In genomic region chr1:54543729-54544496, GRCh38 we compare ENCODE assay signal across 11 cellular contexts. TPM values are rescaled to one million over a fixed set of nuclear protein-coding genes. Genes with fewer than 3 reads are reported as not detected.
A peak's percentile ranks its signal among the peaks of the same experiment; 100 is the strongest.
DNase-seq lines count a peak whose midpoint lies in the region; ATAC-seq and TF ChIP-seq lines count a peak whose summit lies in the region.
"Had no signal": no experiment of that assay in that cellular context is flagged by ENCODE, and none has a peak within 500 bp of the region (broad histone marks: within the 10 kb centered on the region; RNA-seq: fewer than 3 reads in every experiment).

No MANE protein-coding gene starts in this region.

- intact Hi-C loops in colonic mucosa (cut with DNase I), result no loop called here

- peak overlapping the region in 3 of 11 experiments; percentile 74 to 83 (median 77); a peak in 5 of 22 replicates for H3K9ac ChIP-seq in BLaER1 treated with 17β-estradiol and CSF1 and Interleukin-3, amounts not matched to agents 10 nM and 100 nM
- no peak overlapping the region for H3K9ac ChIP-seq in Karpas-422 (ENCODE audit: low read length)
- no peak overlapping the region for H3K9ac ChIP-seq in colonic mucosa (ENCODE audit: low read depth in 2 of 2, low read length in 2 of 2)

- peak overlapping the region in 10 of 11 experiments; percentile 92 to 99 (median 96); a peak in 17 of 22 replicates for H3K4me2 ChIP-seq in BLaER1 treated with 17β-estradiol and CSF1 and Interleukin-3, amounts not matched to agents 10 nM and 100 nM
- no peak overlapping the region for H3K4me2 ChIP-seq in Karpas-422 (ENCODE audit: low read depth, low read length, poor library complexity, severe bottlenecking)

- peak overlapping the region in 7 of 11 experiments; percentile 4 to 85 (median 75); a peak in 10 of 22 replicates for H3K27ac ChIP-seq in BLaER1 treated with 17β-estradiol and CSF1 and Interleukin-3, amounts not matched to agents 10 nM and 100 nM
- no peak overlapping the region for H3K27ac ChIP-seq in Karpas-422 (ENCODE audit: low read length)
- H3K27ac ChIP-seq in colonic mucosa, result no peak overlapping the region

- H2AFZ ChIP-seq in Karpas-422 (ENCODE audit: low read length), result no peak overlapping the region

- peak overlapping the region; percentile 46 for H3K27ac Mint-ChIP-seq in activated T-helper 17 cell treated with anti-CD3 and anti-CD28 coated beads, Interleukin-2, amount 50 U/mL, for 72 hours
- no peak overlapping the region for H3K27ac Mint-ChIP-seq in stimulated activated naive B cell treated with anti-CD40 and anti-IgM and Interleukin-4, amounts not matched to agents 10 μg/mL and 1 μg/mL and 100 μg/mL, for 72 hours
- H3K27ac Mint-ChIP-seq: activated naive CD4-positive, alpha-beta T cell treated with anti-CD3 and anti-CD28 coated beads, Interleukin-2, amount 50 U/mL, for 24 hours had no signal

- H3K4me1 ChIP-seq in BLaER1 treated with 17β-estradiol and CSF1 and Interleukin-3, amounts not matched to agents 10 nM and 100 nM, result peaks cover 39 to 85% (median 62%) of the 10 kb centered on the region in 10 experiments
- 0 out of 2 replicates have a peak, but pooled peaks cover 2% of the 10 kb centered on the region for H3K4me1 ChIP-seq in Karpas-422 (ENCODE audit: low read length)
- no peaks in the 10 kb centered on the region for H3K4me1 ChIP-seq in colonic mucosa

- H3K4me3 ChIP-seq in BLaER1 treated with 17β-estradiol and CSF1 and Interleukin-3, amounts not matched to agents 10 nM and 100 nM, result peak overlapping the region in 5 of 10 experiments; percentile 57 to 76 (median 64); a peak in 7 of 20 replicates
- H3K4me3 ChIP-seq in Karpas-422 (ENCODE audit: low read length) (no peak overlapping the region), colonic mucosa (no peak overlapping the region)

- no peak for ATAC-seq in activated T-helper 17 cell treated with anti-CD3 and anti-CD28 coated beads, Interleukin-2, amount 50 U/mL, for 72 hours (replicated peaks)
- no peak for ATAC-seq in stimulated activated naive B cell treated with anti-CD40 and anti-IgM and Interleukin-4, amounts not matched to agents 10 μg/mL and 1 μg/mL and 100 μg/mL, for 72 hours (replicated peaks)

- TF ChIP-seq CTCF in colonic mucosa (IDR thresholded peaks at IDR 0.05), result no peak

- no peaks in the 10 kb centered on the region; a peak in 1 of 22 replicates for H3K36me3 ChIP-seq in BLaER1 treated with 17β-estradiol and CSF1 and Interleukin-3, amounts not matched to agents 10 nM and 100 nM
- H3K36me3 ChIP-seq in Karpas-422 (ENCODE audit: insufficient read depth, low read length), result no peaks in the 10 kb centered on the region
- no peaks in the 10 kb centered on the region for H3K36me3 ChIP-seq in colonic mucosa
- H3K36me3 ChIP-seq: tibial nerve had no signal

- H3K36me3 Mint-ChIP-seq in activated T-helper 17 cell treated with anti-CD3 and anti-CD28 coated beads, Interleukin-2, amount 50 U/mL, for 72 hours (ENCODE audit: low read depth), result no peaks in the 10 kb centered on the region
- no peaks in the 10 kb centered on the region for H3K36me3 Mint-ChIP-seq in stimulated activated naive B cell treated with anti-CD40 and anti-IgM and Interleukin-4, amounts not matched to agents 10 μg/mL and 1 μg/mL and 100 μg/mL, for 72 hours

- peaks cover 11% of the 10 kb centered on the region for H3K4me1 Mint-ChIP-seq in activated T-helper 17 cell treated with anti-CD3 and anti-CD28 coated beads, Interleukin-2, amount 50 U/mL, for 72 hours
- peaks cover 15 to 19% of the 10 kb centered on the region in 2 donors for H3K4me1 Mint-ChIP-seq in stimulated activated naive B cell treated with anti-CD40 and anti-IgM and Interleukin-4, amounts not matched to agents 10 μg/mL and 1 μg/mL and 100 μg/mL, for 72 hours

- no peaks in the 10 kb centered on the region for H3K9me3 ChIP-seq in BLaER1 treated with 17β-estradiol and CSF1 and Interleukin-3, amounts not matched to agents 10 nM and 100 nM (replicated peaks in 1 of 11)
- H3K9me3 ChIP-seq in Karpas-422 (ENCODE audit: low read length), result no peaks in the 10 kb centered on the region
- no peaks in the 10 kb centered on the region for H3K9me3 ChIP-seq in colonic mucosa
- H3K9me3 ChIP-seq: tibial nerve had no signal

- no peaks in the 10 kb centered on the region for H3K9me2 ChIP-seq in Karpas-422 (replicated peaks; ENCODE audit: insufficient read depth, low read length)

- H3K4me3 Mint-ChIP-seq in activated T-helper 17 cell treated with anti-CD3 and anti-CD28 coated beads, Interleukin-2, amount 50 U/mL, for 72 hours, result no peak overlapping the region
- no peak overlapping the region for H3K4me3 Mint-ChIP-seq in stimulated activated naive B cell treated with anti-CD40 and anti-IgM and Interleukin-4, amounts not matched to agents 10 μg/mL and 1 μg/mL and 100 μg/mL, for 72 hours

- H3K27me3 ChIP-seq in BLaER1 treated with 17β-estradiol and CSF1 and Interleukin-3, amounts not matched to agents 10 nM and 100 nM, result no peaks in the 10 kb centered on the region
- no peaks in the 10 kb centered on the region for H3K27me3 ChIP-seq in Karpas-422 (ENCODE audit: low read length)
- no peaks in the 10 kb centered on the region for H3K27me3 ChIP-seq in colonic mucosa
- H3K27me3 ChIP-seq: tibial nerve had no signal

- peak; percentile 37 for DNase-seq in Karpas-422
- DNase-seq in lung microvascular endothelial cell (ENCODE audit: low read depth in 2 of 2), result peak; percentile 18 to 30
- no peak for DNase-seq in NCI-H2171 treated with DMSO at 0.1 percent for 48 hours (lab: John Stamatoyannopoulos, UW)
- no peak for DNase-seq in stimulated activated naive B cell treated with anti-CD40 and anti-IgM and Interleukin-4, amounts not matched to agents 10 μg/mL and 1 μg/mL and 100 μg/mL, for 72 hours
- no peak for DNase-seq in activated CD4-positive, alpha-beta T cell treated with anti-CD3 and anti-CD28 coated beads, Interleukin-2, amount 50 U/mL, for 4 hours
- no peak for DNase-seq in colonic mucosa
- DNase-seq: T-helper 1 cell had no signal

- H3K79me2 ChIP-seq in Karpas-422 (ENCODE audit: low read length), result no peaks in the 10 kb centered on the region

- H3K9me3 Mint-ChIP-seq in activated T-helper 17 cell treated with anti-CD3 and anti-CD28 coated beads, Interleukin-2, amount 50 U/mL, for 72 hours, result no peaks in the 10 kb centered on the region
- no peaks in the 10 kb centered on the region for H3K9me3 Mint-ChIP-seq in stimulated activated naive B cell treated with anti-CD40 and anti-IgM and Interleukin-4, amounts not matched to agents 10 μg/mL and 1 μg/mL and 100 μg/mL, for 72 hours
- H3K9me3 Mint-ChIP-seq: activated naive CD4-positive, alpha-beta T cell treated with anti-CD3 and anti-CD28 coated beads, Interleukin-2, amount 50 U/mL, for 24 hours had no signal

- peaks cover 3% of the 10 kb centered on the region for H3K27me3 Mint-ChIP-seq in activated T-helper 17 cell treated with anti-CD3 and anti-CD28 coated beads, Interleukin-2, amount 50 U/mL, for 72 hours
- peaks cover 47 to 54% of the 10 kb centered on the region in 2 donors for H3K27me3 Mint-ChIP-seq in stimulated activated naive B cell treated with anti-CD40 and anti-IgM and Interleukin-4, amounts not matched to agents 10 μg/mL and 1 μg/mL and 100 μg/mL, for 72 hours
- H3K27me3 Mint-ChIP-seq: activated naive CD4-positive, alpha-beta T cell treated with anti-CD3 and anti-CD28 coated beads, Interleukin-2, amount 50 U/mL, for 24 hours had no signal

- H4K20me1 ChIP-seq in BLaER1 treated with 17β-estradiol and CSF1 and Interleukin-3, amounts not matched to agents 10 nM and 100 nM, result peaks cover 0 to 4% (median 0%) of the 10 kb centered on the region in 11 experiments; a peak in 2 of 22 replicates
- no peaks in the 10 kb centered on the region for H4K20me1 ChIP-seq in Karpas-422 (ENCODE audit: insufficient read depth, low read depth, low read length)

RNA-seq across cellular contexts. Expression of gene ACOT11, which starts 4.1 kb away (rescaled TPM):
- total RNA-seq in Karpas-422 (2014; rRNA removed; shearing (Covaris generic); ENCODE audit: low replicate concordance), result not detected in 2 replicates
- total RNA-seq in activated T-helper 17 cell treated with anti-CD3 and anti-CD28 coated beads, Interleukin-2, amount 50 U/mL, for 72 hours, result 1 to 10 TPM; 1.0 to 3.2 TPM
- total RNA-seq in lung microvascular endothelial cell, result 0.40 and 3.1 TPM in 2 replicates
- total RNA-seq in colonic mucosa, result 10 to 100 TPM; 43.3 to 82.5 TPM

Comparison
In these comparisons a context has a peak if more than half of its experiments do, and no peak if none do; other contexts are left out.
1. H3K27ac ChIP-seq: peak in BLaER1 treated with 17β-estradiol and CSF1 and Interleukin-3, amounts not matched to agents 10 nM and 100 nM (7 of 11); none in Karpas-422 (single experiment) and colonic mucosa (single experiment).
2. DNase-seq: peak in Karpas-422 (single experiment) and lung microvascular endothelial cell (2 of 2); none in NCI-H2171 treated with DMSO at 0.1 percent for 48 hours (single experiment), stimulated activated naive B cell treated with anti-CD40 and anti-IgM and Interleukin-4, amounts not matched to agents 10 μg/mL and 1 μg/mL and 100 μg/mL, for 72 hours (single experiment), activated CD4-positive, alpha-beta T cell treated with anti-CD3 and anti-CD28 coated beads, Interleukin-2, amount 50 U/mL, for 4 hours (0 of 2) and colonic mucosa (single experiment).
3. RNA of gene ACOT11, which starts 4.1 kb away (total RNA-seq): 43.3 to 82.5 TPM in colonic mucosa; 1.0 to 3.2 TPM in activated T-helper 17 cell treated with anti-CD3 and anti-CD28 coated beads, Interleukin-2, amount 50 U/mL, for 72 hours, 0.40 to 3.1 TPM in lung microvascular endothelial cell and not detected in Karpas-422; every median in the first group is over 10 times any median in the second.